ENCODE assay signal across 9 cellular contexts in the genomic region with DNA sequence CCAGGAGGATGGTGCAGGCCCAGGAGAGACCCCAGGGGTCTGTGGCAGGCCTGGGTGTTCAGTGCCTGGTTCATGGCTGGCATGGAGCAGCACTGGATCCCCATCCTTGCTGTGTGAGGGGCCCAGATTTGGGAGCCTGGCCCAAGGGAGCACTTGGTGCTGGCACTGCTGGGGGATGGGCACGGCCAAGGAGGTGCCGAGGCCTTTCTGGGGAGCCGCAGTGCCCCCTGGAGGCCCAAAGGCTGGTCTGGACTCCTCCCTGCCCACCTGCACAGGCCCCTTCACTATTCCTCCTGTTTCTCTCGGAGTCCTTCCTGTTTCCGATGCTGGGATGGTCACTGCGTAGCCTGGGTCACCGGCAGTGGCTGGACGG. TPM values are rescaled to one million over a fixed set of nuclear protein-coding genes. Genes with fewer than 3 reads are reported as not detected.
DNase-seq lines count a peak whose midpoint lies in the region; ATAC-seq and TF ChIP-seq lines count a peak whose summit lies in the region.
"Had no signal": no experiment of that assay in that cellular context is flagged by ENCODE, and none has a peak within 500 bp of the region (broad histone marks: within the 10 kb centered on the region; RNA-seq: fewer than 3 reads in every experiment).

No MANE protein-coding gene starts in this region.

- peaks cover 26% of the 10 kb centered on the region for H3K4me1 Mint-ChIP-seq in glutamatergic neuron (ENCODE audit: low read depth, unreplicated experiment)

- ATAC-seq in HG03565 (IDR thresholded peaks at IDR 0.05; ENCODE audit: unreplicated experiment) (no peak), GM19328 (IDR thresholded peaks at IDR 0.05; ENCODE audit: unreplicated experiment) (no peak), HG02973 (IDR thresholded peaks at IDR 0.05; ENCODE audit: unreplicated experiment) (no peak), GM21529 (IDR thresholded peaks at IDR 0.05; ENCODE audit: unreplicated experiment) (no peak)

- peak overlapping the region; percentile 65 for H3K4me3 Mint-ChIP-seq in glutamatergic neuron (ENCODE audit: unreplicated experiment)

- CTCF ChIA-PET in RWPE1 (lab: Yijun Ruan, JAX), result interaction anchor here (0.5 to 1.8 kb wide), 14 partner anchors 8 to 424 kb away, joined by 3 to 40 read pairs (median 4); no protein-coding TSS in a partner anchor

- H3K27me3 Mint-ChIP-seq in glutamatergic neuron (ENCODE audit: unreplicated experiment), result peaks cover 18% of the 10 kb centered on the region

- H3K36me3 Mint-ChIP-seq in glutamatergic neuron (ENCODE audit: unreplicated experiment), result peaks cover 5% of the 10 kb centered on the region

- no peak overlapping the region for H3K27ac Mint-ChIP-seq in glutamatergic neuron (ENCODE audit: unreplicated experiment)

- POLR2A ChIA-PET in RWPE1 (lab: Yijun Ruan, JAX; ENCODE audit: low non-redundant PET), result no interaction called here

- peak overlapping the region; percentile 66; the same call in 1 of the 2 replicates for H3K27ac ChIP-seq in RWPE1
- H3K27ac ChIP-seq: KMS-11 had no signal

- no peak for DNase-seq in AG09319 (ENCODE audit: extremely low read depth, low read depth)
- DNase-seq in RWPE1 (ENCODE audit: low spot score), result peak; percentile 39
- DNase-seq in glutamatergic neuron, result peak; percentile 65

- TF ChIP-seq CTCF in AG09319 (IDR thresholded peaks at IDR 0.05; ENCODE audit: low read depth, low read length) (peak; percentile 34), GM12872 (IDR thresholded peaks at IDR 0.05; ENCODE audit: insufficient read depth, low read depth, low read length) (peak; percentile 62), RWPE1 (conservative IDR thresholded peaks at IDR 0.05; ENCODE audit: low read depth) (no peak), glutamatergic neuron (IDR thresholded peaks at IDR 0.05; ENCODE audit: partially characterized antibody, unreplicated experiment) (no peak)

- H3K9me3 Mint-ChIP-seq in glutamatergic neuron (ENCODE audit: unreplicated experiment), result peaks cover 22% of the 10 kb centered on the region

RNA-seq across cellular contexts. Expression of gene LRCOL1, which starts 48.6 kb away (rescaled TPM):
- not detected for total RNA-seq in glutamatergic neuron (ENCODE audit: unreplicated experiment)

RNA-seq across cellular contexts. Expression of gene P2RX2, which starts 56.8 kb away (rescaled TPM):
- 4.1 TPM for total RNA-seq in glutamatergic neuron (ENCODE audit: unreplicated experiment)

Comparison
In these comparisons a context has a peak if more than half of its experiments do, and no peak if none do; other contexts are left out.
1. CTCF ChIP-seq: peak in AG09319 (single experiment) and GM12872 (single experiment); none in RWPE1 (single experiment) and glutamatergic neuron (single experiment).